15 cellular contexts compared by ENCODE assay signal in genomic region chr17:3754066-3754457, GRCh38. TPM values are rescaled to one million over a fixed set of nuclear protein-coding genes. Genes with fewer than 3 reads are reported as not detected.
DNase-seq lines count a peak whose midpoint lies in the region; ATAC-seq and TF ChIP-seq lines count a peak whose summit lies in the region.
"Had no signal": no experiment of that assay in that cellular context is flagged by ENCODE, and none has a peak within 500 bp of the region (broad histone marks: within the 10 kb centered on the region; RNA-seq: fewer than 3 reads in every experiment).

No MANE protein-coding gene starts in this region.

- H3K4me3 Mint-ChIP-seq in CD8-positive, alpha-beta memory T cell, result peak overlapping the region in 1 of 7 donors; percentile 29
- no peak overlapping the region for H3K4me3 Mint-ChIP-seq in endothelial cell (ENCODE audit: unreplicated experiment)
- H3K4me3 Mint-ChIP-seq: activated naive CD4-positive, alpha-beta T cell treated with anti-CD3 and anti-CD28 coated beads, Interleukin-2, amount 50 U/mL, for 24 hours; HFFc6; stimulated activated naive CD8-positive, alpha-beta T cell treated with anti-CD3 and anti-CD28 coated beads, Interleukin-15, amount 100 ng/mL, for 72 hours had no signal

- peaks cover 31% of the 10 kb centered on the region for H3K4me1 ChIP-seq in CD8-positive, alpha-beta memory T cell (ENCODE audit: insufficient read depth, low read length)
- H3K4me1 ChIP-seq in PC-3 (ENCODE audit: insufficient read depth, low read length), result peaks cover 4% of the 10 kb centered on the region; the same call in 1 of the 2 replicates
- H3K4me1 ChIP-seq in osteoblast (ENCODE audit: insufficient read depth, low read length), result no peaks in the 10 kb centered on the region

- H3K27me3 Mint-ChIP-seq in CD8-positive, alpha-beta memory T cell, result no peaks in the 10 kb centered on the region
- peaks cover 4% of the 10 kb centered on the region for H3K27me3 Mint-ChIP-seq in endothelial cell (ENCODE audit: unreplicated experiment)
- H3K27me3 Mint-ChIP-seq: activated naive CD4-positive, alpha-beta T cell treated with anti-CD3 and anti-CD28 coated beads, Interleukin-2, amount 50 U/mL, for 24 hours; stimulated activated naive CD8-positive, alpha-beta T cell treated with anti-CD3 and anti-CD28 coated beads, Interleukin-15, amount 100 ng/mL, for 72 hours had no signal

- no peaks in the 10 kb centered on the region for H4K20me1 ChIP-seq in PC-3 (ENCODE audit: low read length)
- H4K20me1 ChIP-seq in osteoblast (ENCODE audit: insufficient read depth, low read length), result no peaks in the 10 kb centered on the region

- H3K9me3 Mint-ChIP-seq in CD8-positive, alpha-beta memory T cell, result no peaks in the 10 kb centered on the region
- H3K9me3 Mint-ChIP-seq in endothelial cell (ENCODE audit: unreplicated experiment), result no peaks in the 10 kb centered on the region
- H3K9me3 Mint-ChIP-seq: activated naive CD4-positive, alpha-beta T cell treated with anti-CD3 and anti-CD28 coated beads, Interleukin-2, amount 50 U/mL, for 24 hours had no signal

- TF ChIP-seq CTCF in PC-3 (conservative IDR thresholded peaks at IDR 0.05; ENCODE audit: low read depth, low read length) (no peak), endothelial cell (IDR thresholded peaks at IDR 0.05; ENCODE audit: unreplicated experiment) (no peak), osteoblast (IDR thresholded peaks at IDR 0.05; ENCODE audit: extremely low read depth, low read depth, low read length) (no peak)

- H3K36me3 ChIP-seq in CD8-positive, alpha-beta memory T cell (ENCODE audit: insufficient read depth, low read length), result no peaks in the 10 kb centered on the region
- H3K36me3 ChIP-seq in PC-3 (ENCODE audit: low read depth, low read length) (no peaks in the 10 kb centered on the region), osteoblast (ENCODE audit: insufficient read depth, low read length) (no peaks in the 10 kb centered on the region)

- H3K27ac Mint-ChIP-seq in CD8-positive, alpha-beta memory T cell, result peak overlapping the region in 7 of 8 donors; percentile 12 to 85 (median 61)
- H3K27ac Mint-ChIP-seq in endothelial cell (ENCODE audit: unreplicated experiment), result peak overlapping the region; percentile 85
- H3K27ac Mint-ChIP-seq: activated naive CD4-positive, alpha-beta T cell treated with anti-CD3 and anti-CD28 coated beads, Interleukin-2, amount 50 U/mL, for 24 hours; HFFc6 had no signal

- no peak overlapping the region for H2AFZ ChIP-seq in PC-3 (ENCODE audit: low read length)
- no peak overlapping the region for H2AFZ ChIP-seq in osteoblast (ENCODE audit: low read length)

- peak overlapping the region; percentile 41; the same call in 1 of the 2 replicates for H3K4me2 ChIP-seq in PC-3 (ENCODE audit: low read length)
- no peak overlapping the region for H3K4me2 ChIP-seq in osteoblast (ENCODE audit: insufficient read depth, low read length)

- H3K9me2 ChIP-seq in PC-3 (replicated peaks; ENCODE audit: low read length), result no peaks in the 10 kb centered on the region

- no peaks in the 10 kb centered on the region for H3K27me3 ChIP-seq in CD8-positive, alpha-beta memory T cell (ENCODE audit: insufficient read depth, low read length, poor library complexity, severe bottlenecking)
- H3K27me3 ChIP-seq in PC-3 (ENCODE audit: low read length), result no peaks in the 10 kb centered on the region
- no peaks in the 10 kb centered on the region for H3K27me3 ChIP-seq in osteoblast (ENCODE audit: insufficient read depth, low read length)

- H3K4me1 Mint-ChIP-seq in CD8-positive, alpha-beta memory T cell, result peaks cover 23 to 47% (median 23%) of the 10 kb centered on the region in 3 donors
- no peaks in the 10 kb centered on the region for H3K4me1 Mint-ChIP-seq in endothelial cell (ENCODE audit: unreplicated experiment)

- CTCF ChIA-PET in CD8-positive, alpha-beta memory T cell (lab: Charles Lee), result interaction anchor here (1.0 to 9.8 kb wide), 3 partner anchors 16 to 92 kb away, joined by 3 to 85 read pairs (median 3); partner anchors contain the start of gene NCBP3
- CTCF ChIA-PET in PC-3 (lab: Charles Lee), result interaction anchor here (0.6 to 0.7 kb wide), 2 partner anchors 18 to 1352 kb away, joined by 3 read pairs; no protein-coding TSS in a partner anchor

- DNase-seq in CD8-positive, alpha-beta memory T cell, result no peak
- DNase-seq in PC-3, result no peak
- no peak for DNase-seq in endothelial cell (ENCODE audit: low spot score)
- peak; percentile 46 for DNase-seq in osteoblast (ENCODE audit: insufficient read length, low spot score, missing footprints)
- DNase-seq in NCI-H1436 (lab: John Stamatoyannopoulos, UW), result no peak
- DNase-seq in cerebellum (ENCODE audit: low spot score), result no peak
- DNase-seq in NCI-H82 treated with DMSO at 0.1 percent for 48 hours (lab: John Stamatoyannopoulos, UW; ENCODE audit: unreplicated experiment), result no peak
- DNase-seq: cortex of kidney; GDM1; HFFc6; Karpas-422; stimulated activated CD4-positive, alpha-beta T cell treated with anti-CD3 and anti-CD28 coated beads, Interleukin-1b, Interleukin-23, amount 100 ng/mL, for 48 hours; stimulated activated naive CD8-positive, alpha-beta T cell treated with anti-CD3 and anti-CD28 coated beads, Interleukin-15, amount 100 ng/mL, for 72 hours had no signal

- intact Hi-C loops in PC-3 (cut with micrococcal nuclease), result no loop called here

- no peak overlapping the region for H3K9ac ChIP-seq in PC-3 (ENCODE audit: low read length)

- no peaks in the 10 kb centered on the region for H3F3A ChIP-seq in PC-3 (ENCODE audit: low read length, unreplicated experiment)

- H3K9me3 ChIP-seq in CD8-positive, alpha-beta memory T cell (ENCODE audit: low read length), result no peaks in the 10 kb centered on the region
- no peaks in the 10 kb centered on the region for H3K9me3 ChIP-seq in PC-3 (ENCODE audit: low read length)
- H3K9me3 ChIP-seq in osteoblast (ENCODE audit: low read depth, low read length), result no peaks in the 10 kb centered on the region

- H3K79me2 ChIP-seq in PC-3 (ENCODE audit: low read length) (no peaks in the 10 kb centered on the region), osteoblast (ENCODE audit: insufficient read depth, low read length) (no peaks in the 10 kb centered on the region)

- H3K36me3 Mint-ChIP-seq in CD8-positive, alpha-beta memory T cell, result peaks cover 0 to 28% (median 0%) of the 10 kb centered on the region in 3 donors
- no peaks in the 10 kb centered on the region for H3K36me3 Mint-ChIP-seq in endothelial cell (ENCODE audit: low read depth, unreplicated experiment)
- H3K36me3 Mint-ChIP-seq: activated naive CD4-positive, alpha-beta T cell treated with anti-CD3 and anti-CD28 coated beads, Interleukin-2, amount 50 U/mL, for 24 hours had no signal

- ATAC-seq in PC-3 (no peak), GM21528 (IDR thresholded peaks at IDR 0.05; ENCODE audit: low FRiP score, unreplicated experiment) (no peak)

- no peak overlapping the region for H3K4me3 ChIP-seq in CD8-positive, alpha-beta memory T cell (ENCODE audit: low read length)
- H3K4me3 ChIP-seq in PC-3 (ENCODE audit: low read length) (no peak overlapping the region), osteoblast (ENCODE audit: insufficient read depth, low read length) (no peak overlapping the region)

- POLR2A ChIA-PET in CD8-positive, alpha-beta memory T cell (lab: Charles Lee), result interaction anchor here (1.3 kb wide), 1 partner anchor 92 kb away, joined by 3 read pairs; the partner anchor contains the start of gene NCBP3
- POLR2A ChIA-PET in PC-3 (lab: Charles Lee; ENCODE audit: unreplicated experiment), result no interaction called here

- BruUV-seq in PC-3 (replicated peaks; lab: Mats Ljungman, UMichigan), result no TSS peak

- no peak overlapping the region for H3K27ac ChIP-seq in CD8-positive, alpha-beta memory T cell (ENCODE audit: low read depth, low read length)
- no peak overlapping the region for H3K27ac ChIP-seq in PC-3 (ENCODE audit: low read length)
- H3K27ac ChIP-seq in osteoblast (ENCODE audit: low read depth, low read length), result no peak overlapping the region

RNA-seq across cellular contexts. Expression of gene HASPIN, which starts 30.4 kb away (rescaled TPM):
- 10 to 100 TPM; 16.0 to 16.6 TPM for total RNA-seq in CD8-positive, alpha-beta memory T cell
- 0.09 TPM for polyA plus RNA-seq in CD8-positive, alpha-beta memory T cell
- total RNA-seq in PC-3 (2014; rRNA removed) (10.6 and 12.7 TPM in 2 replicates), endothelial cell (ENCODE audit: unreplicated experiment) (5.2 TPM), osteoblast (1.4 and 1.5 TPM in 2 replicates), cerebellum (2.6 TPM)

RNA-seq across cellular contexts. Expression of gene ITGAE, which starts 46.9 kb away (rescaled TPM):
- 10 to 100 TPM; 46.6 to 47.3 TPM for total RNA-seq in CD8-positive, alpha-beta memory T cell
- polyA plus RNA-seq in CD8-positive, alpha-beta memory T cell, result 66.6 TPM
- total RNA-seq in PC-3 (2014; rRNA removed) (29.7 and 42.0 TPM in 2 replicates), endothelial cell (ENCODE audit: unreplicated experiment) (30.0 TPM), osteoblast (10.5 and 12.4 TPM in 2 replicates), cerebellum (12.1 TPM)

RNA-seq across cellular contexts. Expression of gene P2RX5, which starts 58.1 kb away (rescaled TPM):
- total RNA-seq in CD8-positive, alpha-beta memory T cell, result 10 to 100 TPM in 1 of 2 experiments, 1 to 10 TPM in 1; 9.8 to 12.0 TPM
- 37.4 TPM for polyA plus RNA-seq in CD8-positive, alpha-beta memory T cell
- total RNA-seq in PC-3 (2014; rRNA removed) (13.0 and 19.3 TPM in 2 replicates), endothelial cell (ENCODE audit: unreplicated experiment) (0.36 TPM), osteoblast (0.36 TPM in 1 of 2 replicates, not detected in the other), cerebellum (3.5 TPM)
